Comparison of ENCODE assay signal across 10 cellular contexts in genomic region chrX:154775611-154776349, GRCh38. TPM values are rescaled to one million over a fixed set of nuclear protein-coding genes. Genes with fewer than 3 reads are reported as not detected.
DNase-seq lines count a peak whose midpoint lies in the region; ATAC-seq and TF ChIP-seq lines count a peak whose summit lies in the region.
"Had no signal": no experiment of that assay in that cellular context is flagged by ENCODE, and none has a peak within 500 bp of the region (broad histone marks: within the 10 kb centered on the region; RNA-seq: fewer than 3 reads in every experiment).

No MANE protein-coding gene starts in this region.

- peaks cover 48% of the 10 kb centered on the region for H3K36me3 Mint-ChIP-seq in activated CD4-positive, alpha-beta T cell treated with anti-CD3 and anti-CD28 coated beads, Interleukin-2, amount 10 ng/mL, durations not matched to agents 7 days and 5 days (ENCODE audit: low read depth)

- H3K4me3 ChIP-seq in coronary artery, result no peak overlapping the region
- H3K4me3 ChIP-seq: BLaER1 had no signal

- no peaks in the 10 kb centered on the region for H3K9me3 Mint-ChIP-seq in activated CD4-positive, alpha-beta T cell treated with anti-CD3 and anti-CD28 coated beads, Interleukin-2, amount 10 ng/mL, durations not matched to agents 7 days and 5 days

- DNase-seq in activated CD4-positive, alpha-beta T cell treated with anti-CD3 and anti-CD28 coated beads for 4 hours, result peak; percentile 45 to 54
- DNase-seq in activated CD4-positive, alpha-beta T cell treated with anti-CD3 and anti-CD28 coated beads for 1 hour, result no peak
- no peak for DNase-seq in activated CD4-positive, alpha-beta T cell treated with anti-CD3 and anti-CD28 coated beads, Interleukin-2, amount 10 ng/mL, durations not matched to agents 7 days and 5 days
- DNase-seq in glomerular visceral epithelial cell (ENCODE audit: extremely low spot score) (peak; percentile 37), epidermal melanocyte (ENCODE audit: insufficient read length, low spot score) (no peak), coronary artery (ENCODE audit: low spot score) (no peak)
- peak; percentile 22 for DNase-seq in stimulated activated naive CD8-positive, alpha-beta T cell treated with anti-CD3 and anti-CD28 coated beads, Interleukin-15, Interleukin-2, amounts not matched to agents 100 U/mL and 50 U/mL, for 24 hours

- no peaks in the 10 kb centered on the region for H3K27me3 Mint-ChIP-seq in activated CD4-positive, alpha-beta T cell treated with anti-CD3 and anti-CD28 coated beads, Interleukin-2, amount 10 ng/mL, durations not matched to agents 7 days and 5 days

- ATAC-seq in stimulated activated naive CD8-positive, alpha-beta T cell treated with anti-CD3 and anti-CD28 coated beads, Interleukin-15, Interleukin-2, amounts not matched to agents 100 U/mL and 50 U/mL, for 24 hours, result peak; percentile 79
- no peak for ATAC-seq in HG03025 (IDR thresholded peaks at IDR 0.05; ENCODE audit: low FRiP score, unreplicated experiment)

- peaks cover 23% of the 10 kb centered on the region for H3K4me1 Mint-ChIP-seq in activated CD4-positive, alpha-beta T cell treated with anti-CD3 and anti-CD28 coated beads, Interleukin-2, amount 10 ng/mL, durations not matched to agents 7 days and 5 days

- peak overlapping the region; percentile 54 for H3K27ac Mint-ChIP-seq in activated CD4-positive, alpha-beta T cell treated with anti-CD3 and anti-CD28 coated beads, Interleukin-2, amount 10 ng/mL, durations not matched to agents 7 days and 5 days

- H3K4me3 Mint-ChIP-seq in activated CD4-positive, alpha-beta T cell treated with anti-CD3 and anti-CD28 coated beads, Interleukin-2, amount 10 ng/mL, durations not matched to agents 7 days and 5 days, result no peak overlapping the region

- H3K27ac ChIP-seq in coronary artery, result no peak overlapping the region
- H3K27ac ChIP-seq: BLaER1 had no signal

- no peak for TF ChIP-seq CTCF in coronary artery (IDR thresholded peaks at IDR 0.05)

- CTCF ChIA-PET in activated CD4-positive, alpha-beta T cell treated with anti-CD3 and anti-CD28 coated beads, Interleukin-2, amount 10 ng/mL, durations not matched to agents 7 days and 5 days (lab: Charles Lee), result interaction anchor here (1.4 kb wide), 1 partner anchor 10 kb away, joined by 5 read pairs; no protein-coding TSS in a partner anchor

- POLR2A ChIA-PET in activated CD4-positive, alpha-beta T cell treated with anti-CD3 and anti-CD28 coated beads, Interleukin-2, amount 10 ng/mL, durations not matched to agents 7 days and 5 days (lab: Charles Lee), result no interaction called here

RNA-seq across cellular contexts. Expression of gene DKC1, which starts 13.1 kb away (rescaled TPM):
- 10 to 100 TPM; 64.7 to 69.3 TPM for total RNA-seq in activated CD4-positive, alpha-beta T cell treated with anti-CD3 and anti-CD28 coated beads, Interleukin-2, amount 10 ng/mL, durations not matched to agents 7 days and 5 days

RNA-seq across cellular contexts. Expression of gene GAB3, which starts 24.9 kb away (rescaled TPM):
- total RNA-seq in activated CD4-positive, alpha-beta T cell treated with anti-CD3 and anti-CD28 coated beads, Interleukin-2, amount 10 ng/mL, durations not matched to agents 7 days and 5 days, result 1 to 10 TPM; 4.5 to 5.5 TPM

RNA-seq across cellular contexts. Expression of gene MPP1, which starts 29.5 kb away (rescaled TPM):
- total RNA-seq in activated CD4-positive, alpha-beta T cell treated with anti-CD3 and anti-CD28 coated beads, Interleukin-2, amount 10 ng/mL, durations not matched to agents 7 days and 5 days, result 10 to 100 TPM; 45.0 to 48.6 TPM

RNA-seq across cellular contexts. Expression of gene SMIM9, which starts 58.7 kb away (rescaled TPM):
- not detected for total RNA-seq in activated CD4-positive, alpha-beta T cell treated with anti-CD3 and anti-CD28 coated beads, Interleukin-2, amount 10 ng/mL, durations not matched to agents 7 days and 5 days
- total RNA-seq: skeletal muscle tissue had no signal

Comparison
In these comparisons a context has a peak if more than half of its experiments do, and no peak if none do; other contexts are left out.
1. DNase-seq: peak in activated CD4-positive, alpha-beta T cell treated with anti-CD3 and anti-CD28 coated beads for 4 hours (2 of 2), glomerular visceral epithelial cell (single experiment) and stimulated activated naive CD8-positive, alpha-beta T cell treated with anti-CD3 and anti-CD28 coated beads, Interleukin-15, Interleukin-2, amounts not matched to agents 100 U/mL and 50 U/mL, for 24 hours (single experiment); none in activated CD4-positive, alpha-beta T cell treated with anti-CD3 and anti-CD28 coated beads for 1 hour (single experiment), activated CD4-positive, alpha-beta T cell treated with anti-CD3 and anti-CD28 coated beads, Interleukin-2, amount 10 ng/mL, durations not matched to agents 7 days and 5 days (single experiment), epidermal melanocyte (single experiment) and coronary artery (single experiment).